ENCODE assay signal across 11 cellular contexts in genomic region chr20:61520761-61521460, GRCh38.
DNase-seq lines count a peak whose midpoint lies in the region; TF ChIP-seq lines count a peak whose summit lies in the region.
"Had no signal": no experiment of that assay in that cellular context is flagged by ENCODE, and none has a peak within 500 bp of the region (broad histone marks: within the 10 kb centered on the region; RNA-seq: fewer than 3 reads in every experiment).

No MANE protein-coding gene starts in this region.

- H3K4me3 ChIP-seq in choroid plexus epithelial cell (ENCODE audit: low read depth, low read length) (no peak overlapping the region), osteoblast (ENCODE audit: insufficient read depth, low read length) (no peak overlapping the region), ascending aorta (no peak overlapping the region)
- H3K4me3 ChIP-seq: stomach had no signal

- no peak overlapping the region for H3K4me2 ChIP-seq in osteoblast (ENCODE audit: insufficient read depth, low read length)

- no peak overlapping the region for H2AFZ ChIP-seq in osteoblast (ENCODE audit: low read length)

- H3K27me3 ChIP-seq in osteoblast (ENCODE audit: insufficient read depth, low read length) (no peaks in the 10 kb centered on the region), ascending aorta (no peaks in the 10 kb centered on the region)

- peak; percentile 84 for DNase-seq in Daoy (ENCODE audit: low read depth)
- peak; percentile 71 for DNase-seq in NCI-H2227 treated with DMSO at 0.1 percent for 48 hours (lab: John Stamatoyannopoulos, UW)
- DNase-seq in choroid plexus epithelial cell (ENCODE audit: low read depth), result peak; percentile 90
- DNase-seq in osteoblast (ENCODE audit: insufficient read length, low spot score, missing footprints), result peak; percentile 93
- DNase-seq in COR-L47 (lab: John Stamatoyannopoulos, UW), result no peak
- DNase-seq in middle frontal gyrus (ENCODE audit: extremely low spot score, low spot score), result no peak
- DNase-seq in ascending aorta (ENCODE audit: low spot score in 2 of 2), result no peak
- no peak for DNase-seq in HuH-7.5 (ENCODE audit: low spot score)
- DNase-seq: CD4-positive, alpha-beta T cell; central memory CD4-positive, alpha-beta T cell; stomach had no signal

- intact Hi-C loops in ascending aorta (cut with DNase I), result no loop called here

- no peaks in the 10 kb centered on the region for H3K79me2 ChIP-seq in osteoblast (ENCODE audit: insufficient read depth, low read length)

- no peak for TF ChIP-seq CTCF in choroid plexus epithelial cell (conservative IDR thresholded peaks at IDR 0.05; ENCODE audit: low read depth, low read length)
- TF ChIP-seq CTCF in osteoblast (IDR thresholded peaks at IDR 0.05; ENCODE audit: extremely low read depth, low read depth, low read length), result no peak
- no peak for TF ChIP-seq CTCF in ascending aorta (IDR thresholded peaks at IDR 0.05)

- H4K20me1 ChIP-seq in osteoblast (ENCODE audit: insufficient read depth, low read length), result no peaks in the 10 kb centered on the region

- H3K9me3 ChIP-seq in osteoblast (ENCODE audit: low read depth, low read length) (no peaks in the 10 kb centered on the region), ascending aorta (no peaks in the 10 kb centered on the region)

- peaks cover 7% of the 10 kb centered on the region for H3K4me1 ChIP-seq in osteoblast (ENCODE audit: insufficient read depth, low read length)
- no peaks in the 10 kb centered on the region for H3K4me1 ChIP-seq in ascending aorta
- H3K4me1 ChIP-seq: stomach had no signal

- H3K27ac ChIP-seq in osteoblast (ENCODE audit: low read depth, low read length) (no peak overlapping the region), ascending aorta (no peak overlapping the region)
- H3K27ac ChIP-seq: stomach had no signal

- H3K36me3 ChIP-seq in osteoblast (ENCODE audit: insufficient read depth, low read length) (no peaks in the 10 kb centered on the region), ascending aorta (no peaks in the 10 kb centered on the region)
- H3K36me3 ChIP-seq: stomach had no signal

Comparison
In these comparisons a context has a peak if more than half of its experiments do, and no peak if none do; other contexts are left out.
1. DNase-seq: peak in Daoy (single experiment), NCI-H2227 treated with DMSO at 0.1 percent for 48 hours (single experiment), choroid plexus epithelial cell (single experiment) and osteoblast (single experiment); none in COR-L47 (single experiment), middle frontal gyrus (single experiment), ascending aorta (0 of 2) and HuH-7.5 (single experiment).